18 cellular contexts compared by ENCODE assay signal in genomic region chr20:49480236-49480635, GRCh38. TPM values are rescaled to one million over a fixed set of nuclear protein-coding genes. Genes with fewer than 3 reads are reported as not detected.
"Had no signal": no experiment of that assay in that cellular context is flagged by ENCODE, and none has a peak within 500 bp of the region (broad histone marks: within the 10 kb centered on the region; RNA-seq: fewer than 3 reads in every experiment).

No MANE protein-coding gene starts in this region.

- H3K4me3 ChIP-seq: lung, testis, upper lobe of left lung had no signal

- H3K27me3 ChIP-seq: testis had no signal

- H3K9me3 ChIP-seq: testis, upper lobe of left lung had no signal

- H3K36me3 ChIP-seq: upper lobe of left lung had no signal

- H3K27ac ChIP-seq: testis, upper lobe of left lung had no signal

- ATAC-seq: effector memory CD8-positive, alpha-beta T cell; stimulated activated naive CD8-positive, alpha-beta T cell treated with anti-CD3 and anti-CD28 coated beads, Interleukin-15, amount 100 ng/mL, for 72 hours; T-cell had no signal

- DNase-seq: activated CD4-positive, alpha-beta T cell treated with anti-CD3 and anti-CD28 coated beads, Interleukin-2, amount 10 ng/mL, durations not matched to agents 7 days and 5 days; activated CD4-positive, CD25-positive, alpha-beta regulatory T cell; activated CD8-positive, alpha-beta memory T cell treated with anti-CD3 and anti-CD28 coated beads, Interleukin-2, amount 50 U/mL, for 4 hours; activated effector memory CD4-positive, alpha-beta T cell treated with Interleukin-2 at 50 U/mL for 16 hours; activated naive CD4-positive, alpha-beta T cell treated with anti-CD3 and anti-CD28 coated beads, Interleukin-2, amount 50 U/mL, for 16 hours; activated T-cell treated with anti-CD3 and anti-CD28 coated beads, Interleukin-2, amount 50 U/mL, for 48 hours; effector memory CD8-positive, alpha-beta T cell; foreskin melanocyte; small intestine; stimulated activated CD4-positive, alpha-beta T cell treated with anti-CD3 and anti-CD28 coated beads, Interleukin-15, amount 100 ng/mL, for 24 hours; stimulated activated CD4-positive, alpha-beta T cell treated with anti-CD3 and anti-CD28 coated beads, Interleukin-4, amount 100 ng/mL, for 1 hour; stimulated activated naive CD8-positive, alpha-beta T cell treated with anti-CD3 and anti-CD28 coated beads, Interleukin-15, amount 100 ng/mL, for 72 hours; T-cell; testis; upper lobe of left lung had no signal

RNA-seq across cellular contexts. Expression of gene KCNB1, which starts 2.2 kb away (rescaled TPM):
- total RNA-seq: bronchial epithelial cell had no signal
- polyA plus RNA-seq: keratinocyte had no signal
